In genomic region chr2:37934591-37935513, GRCh38 we compare ENCODE assay signal across 8 cellular contexts. TPM values are rescaled to one million over a fixed set of nuclear protein-coding genes. Genes with fewer than 3 reads are reported as not detected.
DNase-seq lines count a peak whose midpoint lies in the region; ATAC-seq and TF ChIP-seq lines count a peak whose summit lies in the region.

No MANE protein-coding gene starts in this region.

- H3K36me3 ChIP-seq in OCI-LY7 (ENCODE audit: insufficient read depth, low read length), result no peaks in the 10 kb centered on the region
- no peaks in the 10 kb centered on the region for H3K36me3 ChIP-seq in hepatocyte (replicated peaks; ENCODE audit: insufficient read depth, low read depth)

- peak overlapping the region; percentile 40 for H3K4me3 ChIP-seq in OCI-LY7 (ENCODE audit: low read depth, low read length, poor library complexity, severe bottlenecking)
- no peak overlapping the region for H3K4me3 ChIP-seq in hepatocyte

- H3K36me3 Mint-ChIP-seq in activated T-cell treated with anti-CD3 and anti-CD28 coated beads, Interleukin-2, amount 50 U/mL, for 24 hours (ENCODE audit: low read depth), result peaks cover 24% of the 10 kb centered on the region
- peaks cover 19 to 24% of the 10 kb centered on the region in 2 donors for H3K36me3 Mint-ChIP-seq in stimulated activated naive B cell treated with anti-CD40 and anti-IgM and Interleukin-4, amounts not matched to agents 10 μg/mL and 1 μg/mL and 100 μg/mL, for 72 hours

- H3K27ac Mint-ChIP-seq in activated T-cell treated with anti-CD3 and anti-CD28 coated beads, Interleukin-2, amount 50 U/mL, for 24 hours, result peak overlapping the region; percentile 4
- peak overlapping the region; percentile 91 for H3K27ac Mint-ChIP-seq in stimulated activated naive B cell treated with anti-CD40 and anti-IgM and Interleukin-4, amounts not matched to agents 10 μg/mL and 1 μg/mL and 100 μg/mL, for 72 hours

- WGBS in hepatocyte (ENCODE audit: low lambda C conversion rate, missing lambda C conversion rate), result 91% methylated on average over 7 of the region's 7 CpGs

- no peaks in the 10 kb centered on the region for H3K27me3 ChIP-seq in hepatocyte

- H3K4me2 ChIP-seq in OCI-LY7 (ENCODE audit: low read length) (peak overlapping the region; percentile 75), hepatocyte (no peak overlapping the region)

- no peak for DNase-seq in activated T-cell treated with anti-CD3 and anti-CD28 coated beads, Interleukin-2, amount 50 U/mL, for 24 hours
- no peak for DNase-seq in activated T-cell treated with anti-CD3 and anti-CD28 coated beads for 4 hours
- DNase-seq in OCI-LY7 (ENCODE audit: low spot score), result peak; percentile 73
- DNase-seq in stimulated activated naive B cell treated with anti-CD40 and anti-IgM and Interleukin-4, amounts not matched to agents 10 μg/mL and 1 μg/mL and 100 μg/mL, for 72 hours, result no peak
- no peak for DNase-seq in hepatocyte (ENCODE audit: low spot score)
- no peak for DNase-seq in NCI-H2227 treated with DMSO at 0.1 percent for 48 hours (lab: John Stamatoyannopoulos, UW)
- no peak for DNase-seq in NCI-H226

- POLR2A ChIA-PET in OCI-LY7 (lab: Charles Lee), result interaction anchor here (0.7 to 1.2 kb wide), 4 partner anchors 11 to 618 kb away, joined by 3 to 4 read pairs (median 4); no protein-coding TSS in a partner anchor

- H2AFZ ChIP-seq in OCI-LY7 (ENCODE audit: low read length) (peak overlapping the region; percentile 52), hepatocyte (no peak overlapping the region)

- TSS peak; percentile 54 for BruUV-seq in OCI-LY7 (replicated peaks; lab: Mats Ljungman, UMichigan)

- CTCF ChIA-PET in OCI-LY7 (lab: Charles Lee; ENCODE audit: unreplicated experiment), result interaction anchor here (1.3 kb wide), 1 partner anchor 27 kb away, joined by 3 read pairs; no protein-coding TSS in a partner anchor

- no peaks in the 10 kb centered on the region for H3K27me3 Mint-ChIP-seq in activated T-cell treated with anti-CD3 and anti-CD28 coated beads, Interleukin-2, amount 50 U/mL, for 24 hours
- H3K27me3 Mint-ChIP-seq in stimulated activated naive B cell treated with anti-CD40 and anti-IgM and Interleukin-4, amounts not matched to agents 10 μg/mL and 1 μg/mL and 100 μg/mL, for 72 hours, result no peaks in the 10 kb centered on the region

- peak; percentile 85 for ATAC-seq in HG02884 (IDR thresholded peaks at IDR 0.05; ENCODE audit: unreplicated experiment)
- peak; percentile 90 to 91 for ATAC-seq in stimulated activated naive B cell treated with anti-CD40 and anti-IgM and Interleukin-4, amounts not matched to agents 10 μg/mL and 1 μg/mL and 100 μg/mL, for 72 hours (replicated peaks)

- H3K79me2 ChIP-seq in OCI-LY7 (ENCODE audit: insufficient read depth, low read depth, low read length) (no peaks in the 10 kb centered on the region), hepatocyte (peaks cover 26% of the 10 kb centered on the region)

- H3K4me1 Mint-ChIP-seq in activated T-cell treated with anti-CD3 and anti-CD28 coated beads, Interleukin-2, amount 50 U/mL, for 24 hours (ENCODE audit: low read depth), result peaks cover 42% of the 10 kb centered on the region
- peaks cover 56 to 80% of the 10 kb centered on the region in 2 donors for H3K4me1 Mint-ChIP-seq in stimulated activated naive B cell treated with anti-CD40 and anti-IgM and Interleukin-4, amounts not matched to agents 10 μg/mL and 1 μg/mL and 100 μg/mL, for 72 hours

- intact Hi-C loops in OCI-LY7 (cut with micrococcal nuclease; ENCODE audit: unreplicated experiment), result no loop called here

- peak overlapping the region; percentile 52 for H3K27ac ChIP-seq in OCI-LY7 (ENCODE audit: low read depth, low read length, poor library complexity, severe bottlenecking)
- no peak overlapping the region for H3K27ac ChIP-seq in hepatocyte

- H3K9me2 ChIP-seq in OCI-LY7 (ENCODE audit: insufficient read depth, low read length), result no peaks in the 10 kb centered on the region
- H3K9me2 ChIP-seq in hepatocyte (replicated peaks; ENCODE audit: insufficient read depth), result no peaks in the 10 kb centered on the region

- TF ChIP-seq CTCF in OCI-LY7 (conservative IDR thresholded peaks at IDR 0.05; ENCODE audit: low read length) (no peak), hepatocyte (IDR thresholded peaks at IDR 0.05; ENCODE audit: poor library complexity) (no peak)

- H3K4me1 ChIP-seq in OCI-LY7 (ENCODE audit: insufficient read depth, low read length, poor library complexity, severe bottlenecking) (peaks cover 32% of the 10 kb centered on the region), hepatocyte (ENCODE audit: insufficient read depth) (no peaks in the 10 kb centered on the region)

- H3K4me3 Mint-ChIP-seq in activated T-cell treated with anti-CD3 and anti-CD28 coated beads, Interleukin-2, amount 50 U/mL, for 24 hours, result peak overlapping the region; percentile 51
- peak overlapping the region; percentile 80 to 82 for H3K4me3 Mint-ChIP-seq in stimulated activated naive B cell treated with anti-CD40 and anti-IgM and Interleukin-4, amounts not matched to agents 10 μg/mL and 1 μg/mL and 100 μg/mL, for 72 hours

- no peaks in the 10 kb centered on the region for H4K20me1 ChIP-seq in OCI-LY7 (ENCODE audit: insufficient read depth, low read length)
- no peaks in the 10 kb centered on the region for H4K20me1 ChIP-seq in hepatocyte (ENCODE audit: insufficient read depth, poor library complexity, severe bottlenecking)

- H3K9me3 ChIP-seq in OCI-LY7 (ENCODE audit: low read length) (peaks cover 5% of the 10 kb centered on the region; the same call in 1 of the 2 replicates), hepatocyte (ENCODE audit: low read depth) (no peaks in the 10 kb centered on the region)

- H3K9me3 Mint-ChIP-seq in activated T-cell treated with anti-CD3 and anti-CD28 coated beads, Interleukin-2, amount 50 U/mL, for 24 hours, result peaks cover 14% of the 10 kb centered on the region
- H3K9me3 Mint-ChIP-seq in stimulated activated naive B cell treated with anti-CD40 and anti-IgM and Interleukin-4, amounts not matched to agents 10 μg/mL and 1 μg/mL and 100 μg/mL, for 72 hours, result peaks cover 0 to 9% of the 10 kb centered on the region in 2 donors

RNA-seq across cellular contexts. Expression of gene RMDN2, which starts 9.8 kb away (rescaled TPM):
- total RNA-seq in OCI-LY7 (2014; rRNA removed; shearing (Covaris generic)), result 0.50 and 5.0 TPM in 2 replicates
- total RNA-seq in OCI-LY7 (2022), result 2.8 and 3.1 TPM in 2 replicates
- 14.6 and 16.5 TPM in 2 replicates for total RNA-seq in hepatocyte
- polyA plus RNA-seq in hepatocyte, result 7.8 and 9.3 TPM in 2 replicates
